In genomic region chr9:75087824-75088645, GRCh38 we compare ENCODE assay signal across 8 cellular contexts.
A peak's percentile ranks its signal among the peaks of the same experiment; 100 is the strongest.
DNase-seq lines count a peak whose midpoint lies in the region; ATAC-seq lines count a peak whose summit lies in the region.

Gene NMRK1, minus strand, starts transcription at chr9:75088155. Its CDS starts 5,040 bp downstream, at chr9:75083115.
A gene with protein sequence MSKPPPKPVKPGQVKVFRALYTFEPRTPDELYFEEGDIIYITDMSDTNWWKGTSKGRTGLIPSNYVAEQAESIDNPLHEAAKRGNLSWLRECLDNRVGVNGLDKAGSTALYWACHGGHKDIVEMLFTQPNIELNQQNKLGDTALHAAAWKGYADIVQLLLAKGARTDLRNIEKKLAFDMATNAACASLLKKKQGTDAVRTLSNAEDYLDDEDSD (plus strand): TSS chr9:75088514. CDS start chr9:75088693, 179 bp downstream.

- peaks cover 37% of the 10 kb centered on the region; the same call in 1 of the 2 replicates for H4K20me1 ChIP-seq in BLaER1

- no peaks in the 10 kb centered on the region for H3K9me3 ChIP-seq in BLaER1

- peak within 1 kb of the TSS; percentile 83 for H3K27ac ChIP-seq in BLaER1
- H3K27ac ChIP-seq in cingulate gyrus (ENCODE audit: low read depth, low read length) = peak within 1 kb of the TSS; percentile 94
- peak within 1 kb of the TSS; percentile 94 for H3K27ac ChIP-seq in layer of hippocampus (ENCODE audit: low read depth, low read length)

- no peaks in the 10 kb centered on the region; the same call in 1 of the 2 replicates for H3K27me3 ChIP-seq in BLaER1
- H3K27me3 ChIP-seq in layer of hippocampus (ENCODE audit: control insufficient read depth, insufficient read depth, low read length) = no peaks in the 10 kb centered on the region

- H3K4me2 ChIP-seq in BLaER1 = peak within 1 kb of the TSS; percentile 85

- ATAC-seq in GM19328 (IDR thresholded peaks at IDR 0.05; ENCODE audit: unreplicated experiment) = peak; percentile 84
- peak; percentile 88 for ATAC-seq in HG03469 (IDR thresholded peaks at IDR 0.05; ENCODE audit: unreplicated experiment)

- H3K4me1 ChIP-seq in BLaER1 = peaks cover 55% of the 10 kb centered on the region

- peak; percentile 74 to 95 for DNase-seq in NCI-H526 (lab: John Stamatoyannopoulos, UW)
- peak; percentile 94 for DNase-seq in activated CD4-positive, alpha-beta T cell treated with anti-CD3 and anti-CD28 coated beads for 48 hours
- peak; percentile 78 to 88 (median 82) for DNase-seq in stimulated activated CD4-positive, alpha-beta T cell treated with anti-CD3 and anti-CD28 coated beads, Interleukin-1b, Interleukin-23, amount 100 ng/mL, for 24 hours (ENCODE audit: low read depth in 4 of 4, low spot score in 1 of 4)

- peak within 1 kb of the TSS; percentile 87 for H3K4me3 ChIP-seq in BLaER1

- H3K36me3 ChIP-seq in BLaER1 = no peaks in the 10 kb centered on the region

- peak within 1 kb of the TSS; percentile 84 for H3K9ac ChIP-seq in BLaER1

Comparison
In these comparisons a context has a peak if more than half of its experiments do, and no peak if none do; other contexts are left out.
1. Peak in every context shown above with its lines: DNase-seq, ATAC-seq, H3K4me3 ChIP-seq and H3K27ac ChIP-seq.